In genomic region chr13:80921556-80921955, GRCh38 we compare ENCODE assay signal across 1 cellular context.
TF ChIP-seq lines count a peak whose summit lies in the region.

No MANE protein-coding gene starts in this region.

TF ChIP-seq in SK-N-SH, 30 proteins besides CTCF, POLR2A, EP300 and RAD21 (continued from another document):
- no peak for TF ChIP-seq USF1 (IDR thresholded peaks at IDR 0.05; ENCODE audit: borderline replicate concordance, low read depth)
- TF ChIP-seq RXRA (IDR thresholded peaks at IDR 0.05; ENCODE audit: borderline replicate concordance, low read depth) = no peak
- TF ChIP-seq TEAD4 (IDR thresholded peaks at IDR 0.05; ENCODE audit: borderline replicate concordance, insufficient read depth) = no peak
- TF ChIP-seq, protein P1, sequence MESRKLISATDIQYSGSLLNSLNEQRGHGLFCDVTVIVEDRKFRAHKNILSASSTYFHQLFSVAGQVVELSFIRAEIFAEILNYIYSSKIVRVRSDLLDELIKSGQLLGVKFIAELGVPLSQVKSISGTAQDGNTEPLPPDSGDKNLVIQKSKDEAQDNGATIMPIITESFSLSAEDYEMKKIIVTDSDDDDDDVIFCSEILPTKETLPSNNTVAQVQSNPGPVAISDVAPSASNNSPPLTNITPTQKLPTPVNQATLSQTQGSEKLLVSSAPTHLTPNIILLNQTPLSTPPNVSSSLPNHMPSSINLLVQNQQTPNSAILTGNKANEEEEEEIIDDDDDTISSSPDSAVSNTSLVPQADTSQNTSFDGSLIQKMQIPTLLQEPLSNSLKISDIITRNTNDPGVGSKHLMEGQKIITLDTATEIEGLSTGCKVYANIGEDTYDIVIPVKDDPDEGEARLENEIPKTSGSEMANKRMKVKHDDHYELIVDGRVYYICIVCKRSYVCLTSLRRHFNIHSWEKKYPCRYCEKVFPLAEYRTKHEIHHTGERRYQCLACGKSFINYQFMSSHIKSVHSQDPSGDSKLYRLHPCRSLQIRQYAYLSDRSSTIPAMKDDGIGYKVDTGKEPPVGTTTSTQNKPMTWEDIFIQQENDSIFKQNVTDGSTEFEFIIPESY (IDR thresholded peaks at IDR 0.05; ENCODE audit: borderline replicate concordance, low read depth) = no peak
- no peak for TF ChIP-seq RFX5 (IDR thresholded peaks at IDR 0.05; ENCODE audit: low read length)
- no peak for TF ChIP-seq REST (IDR thresholded peaks at IDR 0.05; ENCODE audit: low read depth, low read length)
- TF ChIP-seq TAF1 (IDR thresholded peaks at IDR 0.05; ENCODE audit: borderline replicate concordance, low read depth, low read length) = no peak
- TF ChIP-seq, protein P2, sequence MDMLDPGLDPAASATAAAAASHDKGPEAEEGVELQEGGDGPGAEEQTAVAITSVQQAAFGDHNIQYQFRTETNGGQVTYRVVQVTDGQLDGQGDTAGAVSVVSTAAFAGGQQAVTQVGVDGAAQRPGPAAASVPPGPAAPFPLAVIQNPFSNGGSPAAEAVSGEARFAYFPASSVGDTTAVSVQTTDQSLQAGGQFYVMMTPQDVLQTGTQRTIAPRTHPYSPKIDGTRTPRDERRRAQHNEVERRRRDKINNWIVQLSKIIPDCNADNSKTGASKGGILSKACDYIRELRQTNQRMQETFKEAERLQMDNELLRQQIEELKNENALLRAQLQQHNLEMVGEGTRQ (IDR thresholded peaks at IDR 0.05; ENCODE audit: borderline replicate concordance, low read depth, low read length) = no peak
